8 cellular contexts compared by ENCODE assay signal in genomic region chr19:37217855-37218591, GRCh38. TPM values are rescaled to one million over a fixed set of nuclear protein-coding genes. Genes with fewer than 3 reads are reported as not detected.
DNase-seq lines count a peak whose midpoint lies in the region; ATAC-seq and TF ChIP-seq lines count a peak whose summit lies in the region.

Gene ZNF383 (plus strand): TSS chr19:37218214. CDS start chr19:37230454, 12,240 bp downstream.

- peak within 1 kb of the TSS; percentile 96 for H3K4me3 ChIP-seq in AG09309 (ENCODE audit: control insufficient read depth, low read depth, low read length)

- peak; percentile 27 for DNase-seq in AG09309 (ENCODE audit: low read depth)
- peak; percentile 97 for DNase-seq in NCI-H345 (lab: John Stamatoyannopoulos, UW)
- peak; percentile 80 for DNase-seq in activated CD4-positive, CD25-positive, alpha-beta regulatory T cell treated with anti-CD3 and anti-CD28 coated beads, Interleukin-2, amount 50 U/mL, for 72 hours
- DNase-seq in cerebellum (ENCODE audit: low spot score), result peak; percentile 88
- peak; percentile 92 for DNase-seq in kidney glomerular epithelial cell (lab: John Stamatoyannopoulos, UW)
- peak; percentile 74 to 81 for DNase-seq in stimulated activated CD4-positive, alpha-beta T cell treated with anti-CD3 and anti-CD28 coated beads, Interleukin-15, amount 100 ng/mL, for 48 hours (ENCODE audit: low read depth in 2 of 2)

- no peak for TF ChIP-seq CTCF in AG09309 (IDR thresholded peaks at IDR 0.05; ENCODE audit: control insufficient read depth, insufficient read depth, low read depth, low read length, missing control alignments)

- peak; percentile 80 for ATAC-seq in GM19025 (IDR thresholded peaks at IDR 0.05; ENCODE audit: low read depth, unreplicated experiment)
- ATAC-seq in HG03280 (IDR thresholded peaks at IDR 0.05; ENCODE audit: unreplicated experiment), result peak; percentile 90

RNA-seq across cellular contexts. Expression of gene ZNF383, which starts in this region (rescaled TPM):
- total RNA-seq in cerebellum, result 12.0 TPM

Comparison
In these comparisons a context has a peak if more than half of its experiments do, and no peak if none do; other contexts are left out.
1. Peak in every context shown above with its lines: DNase-seq, ATAC-seq and H3K4me3 ChIP-seq.
2. DNase-seq: peak in every context shown above with its lines; median percentile 97 in NCI-H345; 92 in kidney glomerular epithelial cell; 88 in cerebellum; 80 in activated CD4-positive, CD25-positive, alpha-beta regulatory T cell treated with anti-CD3 and anti-CD28 coated beads, Interleukin-2, amount 50 U/mL, for 72 hours; 78 in stimulated activated CD4-positive, alpha-beta T cell treated with anti-CD3 and anti-CD28 coated beads, Interleukin-15, amount 100 ng/mL, for 48 hours; 27 in AG09309.